Comparison of ENCODE assay signal across 8 cellular contexts in the genomic region with DNA sequence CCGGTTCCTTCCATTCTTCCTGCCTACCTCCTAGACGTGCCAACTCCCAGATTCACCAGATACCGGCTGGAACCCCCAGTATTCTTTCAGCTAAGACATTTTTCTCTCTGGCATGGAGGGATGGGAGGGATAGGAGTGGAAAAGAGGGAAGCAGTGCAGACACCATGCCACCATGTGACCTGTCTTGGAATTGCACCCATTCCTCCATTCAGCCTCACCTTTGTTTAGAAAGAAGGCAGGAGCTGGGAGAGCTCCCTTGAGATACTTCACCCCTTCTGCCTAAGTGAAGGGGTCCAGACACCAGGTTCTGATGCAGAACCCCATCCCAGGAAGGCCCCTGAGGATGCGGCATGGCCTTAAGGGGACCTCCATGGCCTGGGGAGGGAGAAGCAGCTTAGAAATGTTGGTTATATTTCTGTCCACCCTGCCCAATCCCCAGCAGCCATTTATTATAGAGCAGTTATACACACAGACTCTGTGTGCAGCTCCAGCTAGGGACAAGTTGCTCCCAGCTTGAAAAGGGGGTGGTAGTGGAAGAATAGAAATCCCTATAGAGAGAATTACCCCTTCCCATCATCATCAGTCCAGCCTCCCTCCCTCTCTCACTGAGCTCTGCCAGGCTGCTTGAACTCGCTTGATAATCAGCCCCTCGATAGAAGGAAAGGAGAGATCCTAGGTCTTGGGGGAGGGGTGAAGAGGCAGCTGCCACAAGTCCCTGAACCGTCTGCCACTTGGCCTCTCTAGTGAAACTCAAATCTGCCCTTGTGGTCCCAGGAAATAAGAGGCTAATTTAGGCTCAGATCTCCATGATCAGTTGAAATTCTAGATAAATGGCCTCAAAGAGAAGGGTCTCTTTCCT. TPM values are rescaled to one million over a fixed set of nuclear protein-coding genes. Genes with fewer than 3 reads are reported as not detected.
A peak's percentile ranks its signal among the peaks of the same experiment; 100 is the strongest.
DNase-seq lines count a peak whose midpoint lies in the region; ATAC-seq and TF ChIP-seq lines count a peak whose summit lies in the region.

No MANE protein-coding gene starts in this region.

- H4K20me1 ChIP-seq in Loucy (ENCODE audit: insufficient read depth, low read length, poor library complexity, severe bottlenecking) (no peaks in the 10 kb centered on the region), hepatocyte (ENCODE audit: insufficient read depth, poor library complexity, severe bottlenecking) (no peaks in the 10 kb centered on the region)

- no peaks in the 10 kb centered on the region for H3F3A ChIP-seq in Loucy (ENCODE audit: low read depth)

- TF ChIP-seq CTCF in Loucy (conservative IDR thresholded peaks at IDR 0.05; ENCODE audit: low read length), result peak; percentile 82
- peak; percentile 58 for TF ChIP-seq CTCF in hepatocyte (IDR thresholded peaks at IDR 0.05; ENCODE audit: poor library complexity)

- H3K4me3 ChIP-seq in Loucy (ENCODE audit: low read length, poor library complexity, severe bottlenecking), result no peak overlapping the region
- no peak overlapping the region for H3K4me3 ChIP-seq in hepatocyte
- no peak overlapping the region for H3K4me3 ChIP-seq in skin epidermis

- peak overlapping the region; percentile 14 for H3K9ac ChIP-seq in Loucy (ENCODE audit: low read depth, low read length, poor library complexity, severe bottlenecking)

- 49% methylated on average over 7 of the region's 7 CpGs for WGBS in hepatocyte (ENCODE audit: low lambda C conversion rate, missing lambda C conversion rate)

- H3K4me3 Mint-ChIP-seq in activated T-helper 17 cell treated with anti-CD3 and anti-CD28 coated beads, Interleukin-2, amount 50 U/mL, for 72 hours, result peak overlapping the region; percentile 96

- H3K4me1 ChIP-seq in Loucy (ENCODE audit: insufficient read depth, low read length, poor library complexity, severe bottlenecking), result peaks cover 49% of the 10 kb centered on the region
- H3K4me1 ChIP-seq in hepatocyte (ENCODE audit: insufficient read depth), result peaks cover 33% of the 10 kb centered on the region

- H3K27me3 Mint-ChIP-seq in activated T-helper 17 cell treated with anti-CD3 and anti-CD28 coated beads, Interleukin-2, amount 50 U/mL, for 72 hours, result no peaks in the 10 kb centered on the region

- H3K4me1 Mint-ChIP-seq in activated T-helper 17 cell treated with anti-CD3 and anti-CD28 coated beads, Interleukin-2, amount 50 U/mL, for 72 hours, result peaks cover 36% of the 10 kb centered on the region

- no peaks in the 10 kb centered on the region for H3K9me3 Mint-ChIP-seq in activated T-helper 17 cell treated with anti-CD3 and anti-CD28 coated beads, Interleukin-2, amount 50 U/mL, for 72 hours

- peaks cover 39% of the 10 kb centered on the region for H3K36me3 Mint-ChIP-seq in activated T-helper 17 cell treated with anti-CD3 and anti-CD28 coated beads, Interleukin-2, amount 50 U/mL, for 72 hours (ENCODE audit: low read depth)

- H2AFZ ChIP-seq in Loucy (ENCODE audit: low read length) (no peak overlapping the region), hepatocyte (no peak overlapping the region)

- ATAC-seq in activated T-helper 17 cell treated with anti-CD3 and anti-CD28 coated beads, Interleukin-2, amount 50 U/mL, for 72 hours (replicated peaks), result no peak
- ATAC-seq in GM21576 (IDR thresholded peaks at IDR 0.05; ENCODE audit: unreplicated experiment) (no peak), GM21447 (IDR thresholded peaks at IDR 0.05; ENCODE audit: unreplicated experiment) (no peak)

- no peaks in the 10 kb centered on the region for H3K9me2 ChIP-seq in Loucy (replicated peaks; ENCODE audit: low read depth, low read length)
- H3K9me2 ChIP-seq in hepatocyte (replicated peaks; ENCODE audit: insufficient read depth), result no peaks in the 10 kb centered on the region

- H3K27me3 ChIP-seq in Loucy (ENCODE audit: insufficient read depth, low read length, poor library complexity, severe bottlenecking), result no peaks in the 10 kb centered on the region
- no peaks in the 10 kb centered on the region for H3K27me3 ChIP-seq in hepatocyte

- DNase-seq in DMS79 treated with DMSO at 0.1 percent for 48 hours (lab: John Stamatoyannopoulos, UW), result peak; percentile 3
- no peak for DNase-seq in DMS79 (lab: John Stamatoyannopoulos, UW)
- DNase-seq in hepatocyte (ENCODE audit: low spot score), result peak; percentile 66

- H3K9me3 ChIP-seq in Loucy (ENCODE audit: insufficient read depth, low read depth, low read length) (no peaks in the 10 kb centered on the region), hepatocyte (ENCODE audit: low read depth) (no peaks in the 10 kb centered on the region)

- H3K79me2 ChIP-seq in Loucy (ENCODE audit: insufficient read depth, low read length) (peaks cover 7% of the 10 kb centered on the region; the same call in 1 of the 2 replicates), hepatocyte (no peaks in the 10 kb centered on the region)

- H3K4me2 ChIP-seq in Loucy (ENCODE audit: low read depth, low read length, poor library complexity, severe bottlenecking), result peak overlapping the region; percentile 42
- H3K4me2 ChIP-seq in hepatocyte, result peak overlapping the region; percentile 8

- H3K27ac ChIP-seq in hepatocyte (peak overlapping the region; percentile 94), skin epidermis (peak overlapping the region; percentile 18 to 96 (median 78))

- H3K27ac Mint-ChIP-seq in activated T-helper 17 cell treated with anti-CD3 and anti-CD28 coated beads, Interleukin-2, amount 50 U/mL, for 72 hours, result peak overlapping the region; percentile 87

- H3K36me3 ChIP-seq in Loucy (ENCODE audit: insufficient read depth, low read length) (peaks cover 9% of the 10 kb centered on the region; the same call in 1 of the 2 replicates), hepatocyte (replicated peaks; ENCODE audit: insufficient read depth, low read depth) (no peaks in the 10 kb centered on the region)

RNA-seq across cellular contexts. Expression of a gene that starts 5.1 kb away (rescaled TPM):
- 10 to 100 TPM in 1 of 2 donors, 1 to 10 TPM in 1; 4.4 to 10.7 TPM for total RNA-seq in activated T-helper 17 cell treated with anti-CD3 and anti-CD28 coated beads, Interleukin-2, amount 50 U/mL, for 72 hours
- 7.6 and 8.2 TPM in 2 replicates for total RNA-seq in hepatocyte
- polyA plus RNA-seq in hepatocyte, result 6.0 and 7.0 TPM in 2 replicates

RNA-seq across cellular contexts. Expression of a gene that starts 36.6 kb away (rescaled TPM):
- under 1 TPM in 1 of 2 donors, not detected in 1; 0.16 TPM for total RNA-seq in activated T-helper 17 cell treated with anti-CD3 and anti-CD28 coated beads, Interleukin-2, amount 50 U/mL, for 72 hours
- 0.08 and 0.67 TPM in 2 replicates for total RNA-seq in hepatocyte
- 0.06 and 0.11 TPM in 2 replicates for polyA plus RNA-seq in hepatocyte
